In genomic region chr5:139402561-139403158, GRCh38 we compare ENCODE assay signal across 1 cellular context.
TF ChIP-seq lines count a peak whose summit lies in the region.

No MANE protein-coding gene starts in this region.

TF ChIP-seq in IMR-90, 13 proteins besides CTCF, POLR2A, EP300 and RAD21 (continued from another document):
- TF ChIP-seq CHD1 (IDR thresholded peaks at IDR 0.05; ENCODE audit: low read depth, low read length) (no peak), ELK1 (IDR thresholded peaks at IDR 0.05; ENCODE audit: borderline replicate concordance, low read depth, low read length) (no peak), BHLHE40 (IDR thresholded peaks at IDR 0.05; ENCODE audit: low read depth, low read length) (no peak), MXI1 (IDR thresholded peaks at IDR 0.05; ENCODE audit: borderline replicate concordance, low read depth, low read length) (no peak), MAFK (IDR thresholded peaks at IDR 0.05; ENCODE audit: low read depth, low read length) (no peak), NFE2L2 (IDR thresholded peaks at IDR 0.05; ENCODE audit: low read depth, low read length) (no peak), RCOR1 (IDR thresholded peaks at IDR 0.05; ENCODE audit: insufficient replicate concordance, low read length) (no peak), CEBPB (IDR thresholded peaks at IDR 0.05; ENCODE audit: low read depth, low read length) (no peak), SMC3 (IDR thresholded peaks at IDR 0.05; ENCODE audit: low read depth, low read length) (no peak), MAZ (IDR thresholded peaks at IDR 0.05; ENCODE audit: borderline replicate concordance, low read depth, low read length) (no peak)
